17 cellular contexts compared by ENCODE assay signal in the genomic region with DNA sequence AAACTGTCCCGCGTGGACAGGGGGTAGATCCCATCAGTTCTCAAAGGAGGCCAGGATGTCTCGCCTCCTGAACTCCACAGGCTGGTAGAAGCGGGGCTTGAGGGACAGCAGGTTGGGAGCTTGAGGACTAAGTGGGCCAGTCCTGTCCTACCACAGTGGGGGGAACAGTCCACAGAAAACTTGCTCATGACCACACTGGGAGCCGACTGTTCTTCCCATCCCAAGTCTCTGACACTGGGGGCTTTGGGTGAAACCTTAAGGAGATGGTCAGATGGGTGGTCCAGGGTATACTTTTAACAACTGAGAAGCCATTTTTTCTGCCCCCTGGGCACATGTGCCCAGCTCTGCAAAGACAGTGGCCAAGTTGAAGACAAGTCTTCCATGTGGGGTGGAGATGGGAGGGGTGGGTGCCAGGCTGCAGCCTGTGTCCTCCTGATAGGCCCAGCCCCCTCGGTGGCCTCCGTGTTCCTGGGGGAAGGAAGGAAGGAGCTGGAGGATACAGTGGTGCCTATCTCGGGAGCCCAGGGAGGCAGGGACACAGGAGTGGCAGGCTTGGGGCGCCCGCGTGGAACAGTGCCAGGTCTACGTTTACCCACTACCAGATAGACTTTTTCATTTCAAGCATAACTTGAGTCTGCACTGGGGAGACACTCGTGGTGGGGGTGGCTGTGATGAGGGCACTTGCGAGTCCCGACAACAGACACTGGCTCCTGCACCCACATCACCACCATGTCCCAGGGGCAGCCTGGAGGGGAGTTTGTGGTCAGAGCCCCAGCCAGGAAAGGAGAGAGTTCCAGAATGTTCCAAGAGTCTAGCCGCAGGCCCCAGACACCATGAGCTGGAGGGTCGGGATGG. TPM values are rescaled to one million over a fixed set of nuclear protein-coding genes. Genes with fewer than 3 reads are reported as not detected.
DNase-seq lines count a peak whose midpoint lies in the region; ATAC-seq and TF ChIP-seq lines count a peak whose summit lies in the region.
"Had no signal": no experiment of that assay in that cellular context is flagged by ENCODE, and none has a peak within 500 bp of the region (broad histone marks: within the 10 kb centered on the region; RNA-seq: fewer than 3 reads in every experiment).

No MANE protein-coding gene starts in this region.

- H3K4me1 Mint-ChIP-seq in activated CD4-positive, alpha-beta T cell treated with anti-CD3 and anti-CD28 coated beads for 36 hours, result peaks cover 48% of the 10 kb centered on the region
- H3K4me1 Mint-ChIP-seq in IgD-negative memory B cell (peaks cover 10 to 24% (median 18%) of the 10 kb centered on the region in 3 donors), osteocyte (ENCODE audit: unreplicated experiment) (peaks cover 21% of the 10 kb centered on the region)
- H3K4me1 Mint-ChIP-seq in activated naive CD8-positive, alpha-beta T cell treated with anti-CD3 and anti-CD28 coated beads, Interleukin-2, amount 50 U/mL, for 24 hours, result peaks cover 45% of the 10 kb centered on the region

- H3K4me3 Mint-ChIP-seq in activated CD4-positive, alpha-beta T cell treated with anti-CD3 and anti-CD28 coated beads for 36 hours, result no peak overlapping the region
- H3K4me3 Mint-ChIP-seq in IgD-negative memory B cell (peak overlapping the region in 1 of 4 donors; percentile 74), osteocyte (ENCODE audit: unreplicated experiment) (no peak overlapping the region)
- peak overlapping the region; percentile 34 for H3K4me3 Mint-ChIP-seq in activated naive CD8-positive, alpha-beta T cell treated with anti-CD3 and anti-CD28 coated beads, Interleukin-2, amount 50 U/mL, for 24 hours
- H3K4me3 Mint-ChIP-seq: neural crest cell had no signal

- no peak overlapping the region for H3K4me3 ChIP-seq in neutrophil (ENCODE audit: low read depth in 1 of 2, low read length in 1 of 2)
- H3K4me3 ChIP-seq: A549, left lung, skin epidermis had no signal

- no peaks in the 10 kb centered on the region for H3K27me3 Mint-ChIP-seq in activated CD4-positive, alpha-beta T cell treated with anti-CD3 and anti-CD28 coated beads for 36 hours
- H3K27me3 Mint-ChIP-seq in IgD-negative memory B cell (no peaks in the 10 kb centered on the region), osteocyte (ENCODE audit: unreplicated experiment) (no peaks in the 10 kb centered on the region)
- no peaks in the 10 kb centered on the region for H3K27me3 Mint-ChIP-seq in activated naive CD8-positive, alpha-beta T cell treated with anti-CD3 and anti-CD28 coated beads, Interleukin-2, amount 50 U/mL, for 24 hours

- CTCF ChIA-PET in activated CD4-positive, alpha-beta T cell treated with anti-CD3 and anti-CD28 coated beads for 36 hours (lab: Charles Lee), result interaction anchor here (3.1 to 15.9 kb wide), 2 partner anchors 15 to 32 kb away, joined by 16 to 343 read pairs; partner anchors contain the start of gene RHOF

- peaks cover 14 to 23% of the 10 kb centered on the region in 2 experiments for H3K4me1 ChIP-seq in neutrophil (ENCODE audit: control insufficient read depth in 1 of 2, insufficient read depth in 1 of 2, low read depth in 1 of 2, low read length in 1 of 2)

- intact Hi-C loops in activated CD4-positive, alpha-beta T cell treated with anti-CD3 and anti-CD28 coated beads for 36 hours (cut with DNase I, micrococcal nuclease), result loop anchor here in 1 of 2 experiments (5.0 kb wide), 1 partner anchor 34 kb away; no protein-coding TSS in a partner anchor

- no peak for DNase-seq in activated CD4-positive, alpha-beta T cell treated with anti-CD3 and anti-CD28 coated beads for 36 hours
- no peak for DNase-seq in activated CD4-positive, alpha-beta T cell treated with anti-CD3 and anti-CD28 coated beads for 4 hours
- no peak for DNase-seq in activated naive CD8-positive, alpha-beta T cell treated with anti-CD3 and anti-CD28 coated beads, Interleukin-2, amount 50 U/mL, for 24 hours
- DNase-seq in AG08396 (ENCODE audit: low spot score), result no peak
- DNase-seq in osteocyte (ENCODE audit: extremely low spot score, unreplicated experiment), result no peak
- DNase-seq: activated CD4-positive, alpha-beta T cell treated with anti-CD3 and anti-CD28 coated beads, Interleukin-2, amount 50 U/mL, for 1 hour; cerebellar nuclear complex; hippocampal formation; left lung; NCI-H2171 had no signal

- H3K9me3 ChIP-seq in neutrophil, result no peaks in the 10 kb centered on the region
- H3K9me3 ChIP-seq: A549, left lung had no signal

- H3K27ac ChIP-seq in neutrophil, result peak overlapping the region; percentile 36

- POLR2A ChIA-PET in activated CD4-positive, alpha-beta T cell treated with anti-CD3 and anti-CD28 coated beads for 36 hours (lab: Charles Lee), result interaction anchor here (0.5 to 0.6 kb wide), 2 partner anchors 216 to 310 kb away, joined by 6 to 7 read pairs; no protein-coding TSS in a partner anchor

- no peaks in the 10 kb centered on the region for H3K9me3 Mint-ChIP-seq in activated CD4-positive, alpha-beta T cell treated with anti-CD3 and anti-CD28 coated beads for 36 hours (ENCODE audit: low read depth)
- H3K9me3 Mint-ChIP-seq in IgD-negative memory B cell (no peaks in the 10 kb centered on the region), osteocyte (ENCODE audit: unreplicated experiment) (no peaks in the 10 kb centered on the region)
- H3K9me3 Mint-ChIP-seq in activated naive CD8-positive, alpha-beta T cell treated with anti-CD3 and anti-CD28 coated beads, Interleukin-2, amount 50 U/mL, for 24 hours, result no peaks in the 10 kb centered on the region
- H3K9me3 Mint-ChIP-seq: neural crest cell had no signal

- TF ChIP-seq CTCF in neutrophil (IDR thresholded peaks at IDR 0.05), result no peak
- no peak for TF ChIP-seq CTCF in osteocyte (IDR thresholded peaks at IDR 0.05)

- ATAC-seq in activated CD4-positive, alpha-beta T cell treated with anti-CD3 and anti-CD28 coated beads for 36 hours, result no peak
- ATAC-seq in activated naive CD8-positive, alpha-beta T cell treated with anti-CD3 and anti-CD28 coated beads, Interleukin-2, amount 50 U/mL, for 24 hours, result no peak
- no peak for ATAC-seq in HG03108 (IDR thresholded peaks at IDR 0.05; ENCODE audit: unreplicated experiment)
- ATAC-seq: A549, esophagus mucosa had no signal

- H3K36me3 Mint-ChIP-seq in activated CD4-positive, alpha-beta T cell treated with anti-CD3 and anti-CD28 coated beads for 36 hours (ENCODE audit: low read depth), result peaks cover 33% of the 10 kb centered on the region
- peaks cover 4% of the 10 kb centered on the region for H3K36me3 Mint-ChIP-seq in IgD-negative memory B cell
- peaks cover 31% of the 10 kb centered on the region for H3K36me3 Mint-ChIP-seq in activated naive CD8-positive, alpha-beta T cell treated with anti-CD3 and anti-CD28 coated beads, Interleukin-2, amount 50 U/mL, for 24 hours (ENCODE audit: low read depth)
- no peaks in the 10 kb centered on the region for H3K36me3 Mint-ChIP-seq in osteocyte (ENCODE audit: unreplicated experiment)

- peak overlapping the region; percentile 48 for H3K27ac Mint-ChIP-seq in activated CD4-positive, alpha-beta T cell treated with anti-CD3 and anti-CD28 coated beads for 36 hours
- H3K27ac Mint-ChIP-seq in IgD-negative memory B cell (peak overlapping the region in 2 of 3 donors; percentile 10 to 21), osteocyte (ENCODE audit: unreplicated experiment) (no peak overlapping the region)
- H3K27ac Mint-ChIP-seq in activated naive CD8-positive, alpha-beta T cell treated with anti-CD3 and anti-CD28 coated beads, Interleukin-2, amount 50 U/mL, for 24 hours, result peak overlapping the region; percentile 68

- H3K27me3 ChIP-seq in neutrophil, result no peaks in the 10 kb centered on the region
- H3K27me3 ChIP-seq: left lung had no signal

- H3K36me3 ChIP-seq in neutrophil, result peaks cover 40% of the 10 kb centered on the region

RNA-seq across cellular contexts. Expression of gene RHOF, which starts 14.7 kb away (rescaled TPM):
- 100 to 1,000 TPM in 1 of 2 experiments, 10 to 100 TPM in 1; 100.0 to 105 TPM for total RNA-seq in activated CD4-positive, alpha-beta T cell treated with anti-CD3 and anti-CD28 coated beads for 36 hours
- polyA plus RNA-seq in IgD-negative memory B cell, result 90.0 TPM
- 11.3 and 11.9 TPM in 2 replicates for total RNA-seq in osteocyte

RNA-seq across cellular contexts. Expression of gene SETD1B, which starts 25.0 kb away (rescaled TPM):
- 10 to 100 TPM; 13.7 to 14.0 TPM for total RNA-seq in activated CD4-positive, alpha-beta T cell treated with anti-CD3 and anti-CD28 coated beads for 36 hours
- 2.3 TPM for polyA plus RNA-seq in IgD-negative memory B cell
- 21.0 and 21.8 TPM in 2 replicates for total RNA-seq in osteocyte
